In genomic region chr12:55673638-55674037, GRCh38 we compare ENCODE assay signal across 12 cellular contexts. TPM values are rescaled to one million over a fixed set of nuclear protein-coding genes. Genes with fewer than 3 reads are reported as not detected.
DNase-seq lines count a peak whose midpoint lies in the region; ATAC-seq and TF ChIP-seq lines count a peak whose summit lies in the region.
"Had no signal": no experiment of that assay in that cellular context is flagged by ENCODE, and none has a peak within 500 bp of the region (broad histone marks: within the 10 kb centered on the region; RNA-seq: fewer than 3 reads in every experiment).

No MANE protein-coding gene starts in this region.

- H3K79me2 ChIP-seq in MM.1S (ENCODE audit: low read length), result no peaks in the 10 kb centered on the region

- intact Hi-C loops in CD4-positive, alpha-beta T cell (cut with DNase I, micrococcal nuclease), result no loop called here

- DNase-seq in MM.1S (no peak), cerebellar nuclear complex (lab: John Stamatoyannopoulos, UW) (no peak), NCI-H1092 (lab: John Stamatoyannopoulos, UW) (no peak), tibial nerve (ENCODE audit: low spot score in 2 of 2) (no peak)
- DNase-seq in CD4-positive, alpha-beta T cell, result no peak
- DNase-seq: NCI-H2081 had no signal

- no peak overlapping the region for H3K9ac ChIP-seq in MM.1S (ENCODE audit: low read length)

- TF ChIP-seq EP300 in tibial nerve (IDR thresholded peaks at IDR 0.05), result peak in 1 of 2 donors; percentile 50

- H3K9me3 ChIP-seq in MM.1S (replicated peaks; ENCODE audit: insufficient read depth, low read length) (no peaks in the 10 kb centered on the region), tibial nerve (no peaks in the 10 kb centered on the region)
- H3K9me3 ChIP-seq in CD4-positive, alpha-beta T cell (ENCODE audit: control insufficient read depth, low read length), result no peaks in the 10 kb centered on the region

- no peaks in the 10 kb centered on the region for H3K9me2 ChIP-seq in MM.1S (replicated peaks; ENCODE audit: insufficient read depth, low read length)

- TF ChIP-seq POLR2A in tibial nerve (IDR thresholded peaks at IDR 0.05), result no peak

- TF ChIP-seq CTCF in MM.1S (IDR thresholded peaks at IDR 0.05; ENCODE audit: low read length) (no peak), nephron (IDR thresholded peaks at IDR 0.05; ENCODE audit: unreplicated experiment in 3 of 3) (no peak), tibial nerve (IDR thresholded peaks at IDR 0.05) (no peak)
- TF ChIP-seq CTCF in CD4-positive, alpha-beta T cell (IDR thresholded peaks at IDR 0.05), result no peak

- H3K4me1 ChIP-seq in MM.1S (ENCODE audit: low read length) (no peaks in the 10 kb centered on the region), tibial nerve (peaks cover 0 to 5% (median 0%) of the 10 kb centered on the region in 4 donors)

- no peak overlapping the region for H3K4me3 ChIP-seq in MM.1S (ENCODE audit: low read length)
- no peak overlapping the region for H3K4me3 ChIP-seq in tibial nerve

- CTCF ChIA-PET in CD4-positive, alpha-beta T cell (lab: Charles Lee), result no interaction called here

- H4K20me1 ChIP-seq in MM.1S (ENCODE audit: insufficient read depth, low read length), result no peaks in the 10 kb centered on the region

- H3K4me1 Mint-ChIP-seq in nephron, result no peaks in the 10 kb centered on the region
- H3K4me1 Mint-ChIP-seq in CD4-positive, alpha-beta T cell (ENCODE audit: low read depth), result no peaks in the 10 kb centered on the region

- ATAC-seq in GM19025 (IDR thresholded peaks at IDR 0.05; ENCODE audit: low read depth, unreplicated experiment), result peak; percentile 99
- ATAC-seq in HG02678 (IDR thresholded peaks at IDR 0.05; ENCODE audit: unreplicated experiment), result peak; percentile 97
- no peak for ATAC-seq in CD4-positive, alpha-beta T cell (ENCODE audit: poor library complexity)

- POLR2A ChIA-PET in CD4-positive, alpha-beta T cell (lab: Charles Lee), result no interaction called here

- H3F3A ChIP-seq in MM.1S (ENCODE audit: insufficient read depth, low read length), result no peaks in the 10 kb centered on the region

- H3K27me3 Mint-ChIP-seq in nephron (ENCODE audit: low read depth), result no peaks in the 10 kb centered on the region
- H3K27me3 Mint-ChIP-seq in CD4-positive, alpha-beta T cell, result peaks cover 26% of the 10 kb centered on the region

- no peak overlapping the region for H3K4me3 Mint-ChIP-seq in nephron
- H3K4me3 Mint-ChIP-seq in CD4-positive, alpha-beta T cell, result no peak overlapping the region

- H3K27ac Mint-ChIP-seq in nephron, result peak overlapping the region in 2 of 3 experiments; percentile 44 to 69
- H3K27ac Mint-ChIP-seq in CD4-positive, alpha-beta T cell, result no peak overlapping the region

- peak overlapping the region; percentile 8; the same call in 1 of the 2 replicates for H3K4me2 ChIP-seq in MM.1S (ENCODE audit: low read depth, low read length)

- H3K27ac ChIP-seq in MM.1S (ENCODE audit: low read length), result no peak overlapping the region; the same call in 1 of the 2 replicates
- H3K27ac ChIP-seq in CD4-positive, alpha-beta T cell (ENCODE audit: low read depth, low read length), result no peak overlapping the region
- H3K27ac ChIP-seq in tibial nerve, result no peak overlapping the region

- no peaks in the 10 kb centered on the region for H3K36me3 Mint-ChIP-seq in nephron (ENCODE audit: low read depth)
- H3K36me3 Mint-ChIP-seq in CD4-positive, alpha-beta T cell (ENCODE audit: low read depth), result no peaks in the 10 kb centered on the region

- no peaks in the 10 kb centered on the region for H3K36me3 ChIP-seq in MM.1S (replicated peaks; ENCODE audit: insufficient read depth, low read length)
- no peaks in the 10 kb centered on the region for H3K36me3 ChIP-seq in tibial nerve

- H3K27me3 ChIP-seq in MM.1S (replicated peaks; ENCODE audit: insufficient read depth, low read length) (no peaks in the 10 kb centered on the region), tibial nerve (no peaks in the 10 kb centered on the region)
- no peaks in the 10 kb centered on the region for H3K27me3 ChIP-seq in CD4-positive, alpha-beta T cell (ENCODE audit: control insufficient read depth, insufficient read depth, low read length)

- no peaks in the 10 kb centered on the region for H3K9me3 Mint-ChIP-seq in nephron
- H3K9me3 Mint-ChIP-seq in CD4-positive, alpha-beta T cell, result no peaks in the 10 kb centered on the region

- peak overlapping the region; percentile 40 for H2AFZ ChIP-seq in MM.1S (ENCODE audit: low read length)

RNA-seq across cellular contexts. Expression of gene ITGA7, which starts 34.1 kb away (rescaled TPM):
- total RNA-seq in CD4-positive, alpha-beta T cell, result 1 to 10 TPM; 1.2 to 1.6 TPM
- total RNA-seq in tibial nerve, result 100 to 1,000 TPM; 118 to 192 (median 146) TPM

RNA-seq across cellular contexts. Expression of gene OR10P1, which starts 36.9 kb away (rescaled TPM):
- not detected for total RNA-seq in CD4-positive, alpha-beta T cell
- total RNA-seq in tibial nerve, result not detected
- total RNA-seq: activated CD8-positive, alpha-beta memory T cell treated with anti-CD3 and anti-CD28 coated beads for 36 hours; dermis microvascular lymphatic vessel endothelial cell; lower leg skin had no signal

RNA-seq across cellular contexts. Expression of gene BLOC1S1, which starts 42.2 kb away (rescaled TPM):
- total RNA-seq in CD4-positive, alpha-beta T cell, result 10 to 100 TPM; 34.8 to 36.9 TPM
- 100 to 1,000 TPM; 212 to 322 (median 264) TPM for total RNA-seq in tibial nerve

RNA-seq across cellular contexts. Expression of gene RDH5, which starts 46.6 kb away (rescaled TPM):
- total RNA-seq in CD4-positive, alpha-beta T cell, result 1 to 10 TPM; 8.8 TPM
- 10 to 100 TPM; 28.0 to 54.6 (median 38.4) TPM for total RNA-seq in tibial nerve

RNA-seq across cellular contexts. Expression of gene CD63, which starts 55.2 kb away (rescaled TPM):
- total RNA-seq in CD4-positive, alpha-beta T cell, result 10 to 100 TPM; 34.0 to 36.4 TPM
- total RNA-seq in tibial nerve, result 100 to 1,000 TPM; 478 to 624 (median 544) TPM

Comparison
In these comparisons a context has a peak if more than half of its experiments do, and no peak if none do; other contexts are left out.
1. RNA of gene ITGA7, which starts 34.1 kb away (total RNA-seq): 118 to 192 TPM in tibial nerve; 1.2 to 1.6 TPM in CD4-positive, alpha-beta T cell; every median in the first group is over 10 times any median in the second.
2. RNA of gene BLOC1S1, which starts 42.2 kb away (total RNA-seq): 212 to 322 TPM in tibial nerve; 34.8 to 36.9 TPM in CD4-positive, alpha-beta T cell; every median in the first group is over 4 times any median in the second.